In the genomic region with DNA sequence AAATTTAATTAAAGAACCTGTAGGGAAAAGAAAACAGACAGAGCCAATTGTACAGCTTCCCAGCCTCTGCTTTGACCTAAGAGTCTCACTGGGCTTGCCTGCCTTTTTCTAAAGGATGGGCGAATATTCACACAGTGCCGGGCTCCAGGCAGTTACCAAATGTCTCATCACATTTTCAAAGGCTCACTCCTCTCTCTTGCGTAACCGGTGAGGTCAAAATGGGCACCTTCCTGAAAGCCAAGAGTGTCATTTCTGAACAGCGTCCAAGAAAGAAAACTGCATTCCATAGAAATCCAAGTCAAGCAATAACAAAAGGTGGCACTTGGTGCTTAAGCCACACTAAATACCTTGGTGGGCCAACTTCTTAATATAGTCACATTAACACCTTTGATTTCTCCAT, we compare ENCODE assay signal across 10 cellular contexts. TPM values are rescaled to one million over a fixed set of nuclear protein-coding genes. Genes with fewer than 3 reads are reported as not detected.
DNase-seq lines count a peak whose midpoint lies in the region; ATAC-seq and TF ChIP-seq lines count a peak whose summit lies in the region.
"Had no signal": no experiment of that assay in that cellular context is flagged by ENCODE, and none has a peak within 500 bp of the region (broad histone marks: within the 10 kb centered on the region; RNA-seq: fewer than 3 reads in every experiment).

No MANE protein-coding gene starts in this region.

- intact Hi-C loops in adrenal gland (cut with DNase I) (no loop called here), right cardiac atrium (cut with DNase I) (loop anchor here in 2 of 4 donors (5.0 kb wide), 3 partner anchors 37 to 118 kb away; no protein-coding TSS in a partner anchor)

- no peaks in the 10 kb centered on the region for H3K36me3 ChIP-seq in adrenal gland (replicated peaks in 1 of 2)

- H3K9me3 ChIP-seq in adrenal gland (replicated peaks in 1 of 3), result no peaks in the 10 kb centered on the region
- H3K9me3 ChIP-seq in right cardiac atrium (ENCODE audit: control insufficient read depth, low read length), result no peaks in the 10 kb centered on the region

- ATAC-seq in right cardiac atrium (peak; percentile 61 to 76), GM21717 (IDR thresholded peaks at IDR 0.05; ENCODE audit: unreplicated experiment) (no peak)

- H3K27me3 ChIP-seq in adrenal gland, result no peaks in the 10 kb centered on the region
- no peaks in the 10 kb centered on the region for H3K27me3 ChIP-seq in right cardiac atrium (ENCODE audit: control insufficient read depth, insufficient read depth)

- H3K27ac ChIP-seq in adrenal gland (peak overlapping the region; percentile 88 to 95 (median 90)), right cardiac atrium (ENCODE audit: low read length) (peak overlapping the region; percentile 99), skin epidermis (peak overlapping the region in 19 of 21 experiments; percentile 68 to 94 (median 84))

- peak in 1 of 2 donors; percentile 23 for TF ChIP-seq POLR2A in adrenal gland (IDR thresholded peaks at IDR 0.05)

- H3K4me1 ChIP-seq in adrenal gland (replicated peaks in 1 of 2) (peaks cover 28 to 31% of the 10 kb centered on the region in 2 donors), right cardiac atrium (ENCODE audit: control insufficient read depth, insufficient read depth, low read length) (peaks cover 4% of the 10 kb centered on the region)

- H3K4me3 ChIP-seq in adrenal gland (peak overlapping the region in 1 of 4 donors; percentile 66), right cardiac atrium (ENCODE audit: low read length) (peak overlapping the region; percentile 91), skin epidermis (peak overlapping the region in 4 of 7 experiments; percentile 40 to 58 (median 46))

- 24 to 31% (median 28%) methylated on average over 5 of the region's 5 CpGs for WGBS in adrenal gland, 4 donors
- WGBS in right cardiac atrium, result 37% methylated on average over 5 of the region's 5 CpGs

- TF ChIP-seq CTCF in adrenal gland (IDR thresholded peaks at IDR 0.05), result no peak

- DNase-seq in HT-29 (ENCODE audit: low spot score) (peak; percentile 49), adrenal gland (peak; percentile 57 to 90 (median 87)), right cardiac atrium (peak in 2 of 3 donors; percentile 60 to 64), nucleus accumbens (lab: John Stamatoyannopoulos, UW) (no peak), KG1 (lab: John Stamatoyannopoulos, UW) (no peak)
- no peak for DNase-seq in activated CD4-positive, alpha-beta T cell treated with anti-CD3 and anti-CD28 coated beads for 48 hours
- DNase-seq: activated naive CD4-positive, alpha-beta T cell treated with anti-CD3 and anti-CD28 coated beads, Interleukin-2, amount 50 U/mL, for 16 hours; KBM-7 had no signal

RNA-seq across cellular contexts. Expression of gene PALMD, which starts 0.7 kb away (rescaled TPM):
- 0.16 and 0.31 TPM in 2 replicates for total RNA-seq in HT-29 (2014; rRNA removed; shearing (Covaris generic))
- total RNA-seq in adrenal gland (100 to 1,000 TPM in 2 of 8 donors, 10 to 100 TPM in 6; 35.8 to 112 (median 68.3) TPM), right cardiac atrium (10 to 100 TPM; 71.9 to 79.6 (median 75.5) TPM)
- polyA plus RNA-seq in adrenal gland (100 to 1,000 TPM in 1 of 3 donors, 10 to 100 TPM in 2; 53.6 to 189 (median 67.1) TPM), right cardiac atrium (74.6 TPM)

Comparison
In these comparisons a context has a peak if more than half of its experiments do, and no peak if none do; other contexts are left out.
1. DNase-seq: peak in HT-29 (single experiment), adrenal gland (7 of 7) and right cardiac atrium (2 of 3); none in nucleus accumbens (0 of 56), KG1 (single experiment) and activated CD4-positive, alpha-beta T cell treated with anti-CD3 and anti-CD28 coated beads for 48 hours (single experiment).
2. RNA of gene PALMD, which starts 0.7 kb away (total RNA-seq): 71.9 to 79.6 TPM in right cardiac atrium and 35.8 to 112 TPM in adrenal gland; 0.16 to 0.31 TPM in HT-29; every median in the first group is over 10 times any median in the second.
3. Peak in every context shown above with its lines, with median percentiles within 50 percentile points of each other: H3K27ac ChIP-seq.